In genomic region chr3:184576457-184577240, GRCh38 we compare ENCODE assay signal across 20 cellular contexts. TPM values are rescaled to one million over a fixed set of nuclear protein-coding genes. Genes with fewer than 3 reads are reported as not detected.
DNase-seq lines count a peak whose midpoint lies in the region; ATAC-seq, FAIRE-seq and TF ChIP-seq lines count a peak whose summit lies in the region.
"Had no signal": no experiment of that assay in that cellular context is flagged by ENCODE, and none has a peak within 500 bp of the region (broad histone marks: within the 10 kb centered on the region; RNA-seq: fewer than 3 reads in every experiment).

No MANE protein-coding gene starts in this region.

- peak overlapping the region; percentile 71; the same call in 1 of the 2 replicates for H2AK5ac ChIP-seq in H1 (ENCODE audit: low read depth, low read length)

- H2BK12ac ChIP-seq in H1 (ENCODE audit: low read depth, low read length): 0 out of 2 replicates have a peak overlapping the region, but pooled peaks have one; percentile 12

- no peak overlapping the region for H3K4ac ChIP-seq in H1 (replicated peaks; ENCODE audit: insufficient read length, low read depth, low read length)

- peak overlapping the region; percentile 48; the same call in 1 of the 2 replicates for H2BK5ac ChIP-seq in H1 (ENCODE audit: low read depth, low read length)

- no peak for TF ChIP-seq RAD21 in H1 (IDR thresholded peaks at IDR 0.05 in 1 of 2, conservative IDR thresholded peaks at IDR 0.05 in 1 of 2; ENCODE audit: low read depth in 2 of 2, low read length in 2 of 2)

- H3K36me3 ChIP-seq in breast epithelium: no peaks in the 10 kb centered on the region
- H3K36me3 ChIP-seq in mammary epithelial cell (ENCODE audit: insufficient read depth, low read length): peaks cover 17% of the 10 kb centered on the region
- H3K36me3 ChIP-seq in H1 (ENCODE audit: control insufficient read depth in 2 of 4, insufficient read depth in 4 of 4, low read length in 3 of 4): no peaks in the 10 kb centered on the region
- H3K36me3 ChIP-seq: BLaER1 had no signal

- H3K9ac ChIP-seq in mammary epithelial cell (ENCODE audit: insufficient read depth, low read length) (no peak overlapping the region), H1 (replicated peaks in 1 of 4; ENCODE audit: extremely low read depth in 1 of 4, low read depth in 3 of 4, low read length in 3 of 4) (no peak overlapping the region)
- H3K9ac ChIP-seq: BLaER1 had no signal

- TF ChIP-seq CTCF in breast epithelium (IDR thresholded peaks at IDR 0.05) (no peak), mammary epithelial cell (conservative IDR thresholded peaks at IDR 0.05 in 1 of 2, IDR thresholded peaks at IDR 0.05 in 1 of 2; ENCODE audit: extremely low read depth in 1 of 2, insufficient read depth in 1 of 2, low read depth in 1 of 2, low read length in 2 of 2) (no peak), H1 (IDR thresholded peaks at IDR 0.05; ENCODE audit: control extremely low read depth in 1 of 3, insufficient read depth in 1 of 3, low read depth in 1 of 3, low read length in 3 of 3) (no peak), nephron progenitor cell (IDR thresholded peaks at IDR 0.05) (no peak)

- peaks cover 65% of the 10 kb centered on the region for H3K36me3 Mint-ChIP-seq in nephron progenitor cell (ENCODE audit: low read depth)
- H3K36me3 Mint-ChIP-seq: CD8-positive, alpha-beta memory T cell had no signal

- in situ Hi-C loops in mammary epithelial cell (cut with MboI; ENCODE audit: low sequenced_read_pairs in 2 of 2): no loop called here

- H4K20me1 ChIP-seq in mammary epithelial cell (ENCODE audit: insufficient read depth, low read length): no peaks in the 10 kb centered on the region
- no peaks in the 10 kb centered on the region for H4K20me1 ChIP-seq in H1 (replicated peaks in 1 of 2; ENCODE audit: control insufficient read depth in 1 of 2, insufficient read depth in 2 of 2, low read length in 2 of 2)
- H4K20me1 ChIP-seq: BLaER1 had no signal

- dilution Hi-C loops in mammary epithelial cell (cut with HindIII; ENCODE audit: low sequenced_read_pairs): no loop called here

- H3K27ac Mint-ChIP-seq in nephron progenitor cell: peak overlapping the region; percentile 72
- H3K27ac Mint-ChIP-seq: CD8-positive, alpha-beta memory T cell; HFFc6 had no signal

- no peak overlapping the region for H2BK120ac ChIP-seq in H1 (replicated peaks; ENCODE audit: low read depth, low read length)

- no peaks in the 10 kb centered on the region for H3K79me1 ChIP-seq in H1 (ENCODE audit: low read depth, low read length)

- TF ChIP-seq POLR2A in breast epithelium (IDR thresholded peaks at IDR 0.05): no peak
- TF ChIP-seq POLR2A in H1 (IDR thresholded peaks at IDR 0.05; ENCODE audit: control extremely low read depth in 1 of 2, low read depth in 2 of 2, low read length in 2 of 2): no peak

- H3K4me1 ChIP-seq in breast epithelium (peaks cover 3 to 38% of the 10 kb centered on the region in 2 donors), mammary epithelial cell (ENCODE audit: insufficient read depth, low read length) (peaks cover 26% of the 10 kb centered on the region), H1 (replicated peaks in 1 of 4; ENCODE audit: control insufficient read depth in 3 of 4, insufficient read depth in 4 of 4, low read length in 3 of 4) (peaks cover 0 to 24% (median 13%) of the 10 kb centered on the region in 4 experiments; a peak in 6 of 7 replicates)

- no peak for ATAC-seq in HG03095 (IDR thresholded peaks at IDR 0.05; ENCODE audit: unreplicated experiment)
- ATAC-seq: HepG2 had no signal

- H2BK15ac ChIP-seq in H1 (ENCODE audit: low read length): peak overlapping the region; percentile 10; the same call in 1 of the 2 replicates

- H3K4me1 Mint-ChIP-seq in nephron progenitor cell: peaks cover 92% of the 10 kb centered on the region
- H3K4me1 Mint-ChIP-seq: CD8-positive, alpha-beta memory T cell had no signal

- FAIRE-seq in H1 (lab: Jason Lieb, UNC): no peak
- FAIRE-seq: GM12892, HepG2, HTR-8/SVneo had no signal

- H3K27me3 Mint-ChIP-seq in nephron progenitor cell (ENCODE audit: low read depth, poor library complexity): peaks cover 4% of the 10 kb centered on the region

- H2BK20ac ChIP-seq in H1 (ENCODE audit: low read length): no peak overlapping the region

- BruUV-seq in mammary epithelial cell (replicated peaks; lab: Mats Ljungman, UMichigan): no TSS peak

- no peak overlapping the region for H3K18ac ChIP-seq in H1 (ENCODE audit: extremely low read depth, low read length)

- no peak overlapping the region; the same call in 1 of the 2 replicates for H4K8ac ChIP-seq in H1 (ENCODE audit: extremely low read depth, insufficient read depth, low read length)

- H3K9me3 Mint-ChIP-seq in nephron progenitor cell: no peaks in the 10 kb centered on the region
- H3K9me3 Mint-ChIP-seq: CD8-positive, alpha-beta memory T cell; HFFc6 had no signal

- H4K91ac ChIP-seq in H1 (replicated peaks; ENCODE audit: insufficient read length, low read length): peak overlapping the region; percentile 17

- H4K5ac ChIP-seq in H1 (ENCODE audit: insufficient read length, low read depth, low read length): no peak overlapping the region

- 80% methylated on average over 24 of the region's 25 CpGs for WGBS in mammary epithelial cell (ENCODE audit: low coverage, missing lambda C conversion rate)
- WGBS in H1 (ENCODE audit: extremely low coverage in 1 of 2, insufficient coverage in 1 of 2, insufficient read length in 1 of 2, insufficient replicate concordance in 2 of 2, low coverage in 1 of 2, low lambda C conversion rate in 2 of 2, missing lambda C conversion rate in 1 of 2), 2 experiments: 93% methylated on average over 25 of the region's 25 CpGs; no CpG with 5 or more reads in 1 of the 2 experiments

- H3K27ac ChIP-seq in breast epithelium (peak overlapping the region; percentile 82 to 89), mammary epithelial cell (ENCODE audit: insufficient read depth, low read depth, low read length) (no peak overlapping the region), H1 (ENCODE audit: low read depth, low read length) (no peak overlapping the region)
- H3K27ac ChIP-seq: BLaER1 had no signal

- H3K27me3 ChIP-seq in breast epithelium: no peaks in the 10 kb centered on the region
- no peaks in the 10 kb centered on the region for H3K27me3 ChIP-seq in mammary epithelial cell (ENCODE audit: insufficient read depth, low read length)
- peaks cover 0 to 31% (median 21%) of the 10 kb centered on the region in 4 experiments; a peak in 6 of 7 replicates for H3K27me3 ChIP-seq in H1 (replicated peaks in 1 of 4; ENCODE audit: control insufficient read depth in 3 of 4, extremely low read depth in 1 of 4, insufficient read depth in 3 of 4, low read length in 3 of 4)

- intact Hi-C loops in breast epithelium (cut with DNase I; ENCODE audit: low total_unique reads) (no loop called here), mammary epithelial cell (cut with micrococcal nuclease) (no loop called here)

- no peak overlapping the region for H3K23ac ChIP-seq in H1 (ENCODE audit: insufficient read length)

- no peak overlapping the region for H3K4me3 Mint-ChIP-seq in nephron progenitor cell
- H3K4me3 Mint-ChIP-seq: CD8-positive, alpha-beta memory T cell; HFFc6 had no signal

- H3K4me3 ChIP-seq in breast epithelium: no peak overlapping the region
- H3K4me3 ChIP-seq in mammary epithelial cell (replicated peaks in 1 of 3; ENCODE audit: insufficient read depth in 1 of 3, low read depth in 2 of 3, low read length in 3 of 3): no peak overlapping the region
- no peak overlapping the region for H3K4me3 ChIP-seq in H1 (ENCODE audit: extremely low read depth in 1 of 4, insufficient read depth in 2 of 4, low read depth in 3 of 4, low read length in 4 of 4)
- H3K4me3 ChIP-seq: BLaER1, HAP-1 had no signal

- peaks cover 12% of the 10 kb centered on the region for H3K79me2 ChIP-seq in mammary epithelial cell (ENCODE audit: insufficient read depth, low read length)
- H3K79me2 ChIP-seq in H1 (ENCODE audit: control insufficient read depth in 1 of 2, insufficient read depth in 2 of 2, low read length in 2 of 2): no peaks in the 10 kb centered on the region

- no peaks in the 10 kb centered on the region for H3K23me2 ChIP-seq in H1 (ENCODE audit: low read depth, low read length)

- H3K14ac ChIP-seq in H1 (ENCODE audit: insufficient read length): no peak overlapping the region

- H2AFZ ChIP-seq in mammary epithelial cell (ENCODE audit: low read depth, low read length) (no peak overlapping the region), H1 (ENCODE audit: low read length) (no peak overlapping the region)

- no peaks in the 10 kb centered on the region for H3K9me3 ChIP-seq in breast epithelium
- H3K9me3 ChIP-seq in mammary epithelial cell (replicated peaks; ENCODE audit: insufficient read depth, low read length): no peaks in the 10 kb centered on the region
- H3K9me3 ChIP-seq in H1 (ENCODE audit: insufficient read depth in 2 of 2, low read depth in 1 of 2, low read length in 1 of 2): no peaks in the 10 kb centered on the region
- H3K9me3 ChIP-seq: BLaER1, Caco-2, HAP-1 had no signal

- DNase-seq in breast epithelium (ENCODE audit: low spot score in 2 of 2): no peak
- no peak for DNase-seq in mammary epithelial cell
- DNase-seq in H1 (ENCODE audit: low read depth in 1 of 2, low spot score in 2 of 2): no peak
- no peak for DNase-seq in nephron progenitor cell
- no peak for DNase-seq in activated CD4-positive, alpha-beta T cell treated with anti-CD3 and anti-CD28 coated beads for 4 hours
- DNase-seq in ureter (ENCODE audit: low spot score): no peak
- DNase-seq: 8988T; AML-193; Caco-2; CD8-positive, alpha-beta memory T cell; DND-41; GDM1; GOT3; HFFc6 had no signal

- TF ChIP-seq EP300 in H1 (IDR thresholded peaks at IDR 0.05; ENCODE audit: borderline replicate concordance in 1 of 2, low read depth in 2 of 2, low read length in 2 of 2): no peak

- POLR2A ChIA-PET in H1 (lab: Charles Lee; ENCODE audit: partially characterized antibody): interaction anchor here (1.0 kb wide), 1 partner anchor 116 kb away, joined by 3 read pairs; no protein-coding TSS in a partner anchor

- CTCF ChIA-PET in mammary epithelial cell (lab: Charles Lee; ENCODE audit: low non-redundant PET): no interaction called here
- CTCF ChIA-PET in H1 (lab: Charles Lee; ENCODE audit: partially characterized antibody): interaction anchor here (0.6 to 3.0 kb wide), 8 partner anchors 9 to 202 kb away, joined by 3 to 14 read pairs (median 8); no protein-coding TSS in a partner anchor

- H3K56ac ChIP-seq in H1 (replicated peaks; ENCODE audit: insufficient read length, low read depth, low read length): no peak overlapping the region

- H3K4me2 ChIP-seq in mammary epithelial cell (ENCODE audit: insufficient read depth, low read depth, low read length) (no peak overlapping the region), H1 (ENCODE audit: insufficient read depth in 1 of 2, low read depth in 2 of 2, low read length in 2 of 2) (no peak overlapping the region)
- H3K4me2 ChIP-seq: BLaER1 had no signal

RNA-seq across cellular contexts. Expression of gene EPHB3, which starts 15.1 kb away (rescaled TPM):
- 10 to 100 TPM in 1 of 3 donors, 1 to 10 TPM in 1, under 1 TPM in 1; 0.32 to 25.3 (median 7.9) TPM for total RNA-seq in breast epithelium
- total RNA-seq in mammary epithelial cell: 10 to 100 TPM; 17.6 to 45.2 TPM
- polyA plus RNA-seq in mammary epithelial cell: 8.2 TPM
- 16.6 TPM for polyA minus RNA-seq in mammary epithelial cell
- total RNA-seq in H1 (2021; fragmentation: NEBNext Ultra II Directional; extraction: Animal tissue kit (Norgen Biotek cat#: 25700)): 0.80 and 0.91 TPM in 2 replicates
- polyA plus RNA-seq in H1 (2011; rRNA removed): 0.41 and 0.82 TPM in 2 replicates
- polyA plus RNA-seq in H1 (2011; cell fraction: cytosol; rRNA removed): 0.61 TPM
- 1.5 TPM for polyA plus RNA-seq in H1 (2011; cell fraction: nucleus; rRNA removed)
- polyA plus RNA-seq in H1 (2012, experiment 1 of 2): 0.83 to 1.3 TPM (median 1.0 TPM) in 4 replicates
- polyA plus RNA-seq in H1 (2012, experiment 2 of 2): 1.2 TPM
- polyA plus RNA-seq in H1 (2013, experiment 1 of 2): 0.55 TPM
- polyA plus RNA-seq in H1 (2013, experiment 2 of 2): 0.46 TPM
- polyA minus RNA-seq in H1 (2011; rRNA and poly(A)+ RNA removed): 0.78 and 1.8 TPM in 2 replicates
- polyA minus RNA-seq in H1 (2011; cell fraction: cytosol; rRNA and poly(A)+ RNA removed): 1.8 TPM
- polyA minus RNA-seq in H1 (2011; cell fraction: nucleus; rRNA and poly(A)+ RNA removed): 0.40 TPM
- 4.9 TPM for total RNA-seq in ureter
- total RNA-seq: HepG2 had no signal

Comparison
In these comparisons a context has a peak if more than half of its experiments do, and no peak if none do; other contexts are left out.
1. H3K27ac ChIP-seq: peak in breast epithelium (2 of 2); none in mammary epithelial cell (single experiment) and H1 (single experiment).